Comparison of ENCODE assay signal across 14 cellular contexts in genomic region chr10:112775347-112775746, GRCh38.
DNase-seq lines count a peak whose midpoint lies in the region; ATAC-seq and TF ChIP-seq lines count a peak whose summit lies in the region.
"Had no signal": no experiment of that assay in that cellular context is flagged by ENCODE, and none has a peak within 500 bp of the region (broad histone marks: within the 10 kb centered on the region; RNA-seq: fewer than 3 reads in every experiment).

No MANE protein-coding gene starts in this region.

- H3K4me3 Mint-ChIP-seq in H9: no peak overlapping the region
- no peak overlapping the region for H3K4me3 Mint-ChIP-seq in activated CD4-positive, alpha-beta T cell treated with anti-CD3 and anti-CD28 coated beads, Interleukin-2, amount 10 ng/mL, durations not matched to agents 7 days and 5 days
- H3K4me3 Mint-ChIP-seq in stimulated activated effector memory CD8-positive, alpha-beta T cell treated with anti-CD3 and anti-CD28 coated beads, Interleukin-12 subunit alpha, Interleukin-12 subunit beta, amount 100 ng/mL, for 72 hours: no peak overlapping the region
- H3K4me3 Mint-ChIP-seq: activated CD8-positive, alpha-beta T cell treated with anti-CD3 and anti-CD28 coated beads for 36 hours; effector memory CD8-positive, alpha-beta T cell had no signal

- H3K4me2 ChIP-seq in H9 (ENCODE audit: insufficient read depth, insufficient read length, low read length) (no peak overlapping the region), trophoblast cell (ENCODE audit: low read length) (no peak overlapping the region)

- no peak overlapping the region for H4K12ac ChIP-seq in trophoblast cell (ENCODE audit: low read depth, low read length)

- peak overlapping the region in 1 of 3 experiments; percentile 25; a peak in 1 of 7 replicates for H3K27ac Mint-ChIP-seq in H9
- no peak overlapping the region for H3K27ac Mint-ChIP-seq in activated CD4-positive, alpha-beta T cell treated with anti-CD3 and anti-CD28 coated beads, Interleukin-2, amount 10 ng/mL, durations not matched to agents 7 days and 5 days
- H3K27ac Mint-ChIP-seq in stimulated activated effector memory CD8-positive, alpha-beta T cell treated with anti-CD3 and anti-CD28 coated beads, Interleukin-12 subunit alpha, Interleukin-12 subunit beta, amount 100 ng/mL, for 72 hours: no peak overlapping the region
- H3K27ac Mint-ChIP-seq: activated CD8-positive, alpha-beta T cell treated with anti-CD3 and anti-CD28 coated beads for 36 hours; effector memory CD8-positive, alpha-beta T cell had no signal

- H3K23ac ChIP-seq in H9 (ENCODE audit: insufficient read length, low read depth, low read length) (no peak overlapping the region), trophoblast cell (ENCODE audit: low read length) (no peak overlapping the region)

- H3K79me2 ChIP-seq in H9 (ENCODE audit: insufficient read depth, low read length) (no peaks in the 10 kb centered on the region), trophoblast cell (ENCODE audit: control insufficient read depth, insufficient read depth, low read length, poor library complexity) (peaks cover 2% of the 10 kb centered on the region)

- no peaks in the 10 kb centered on the region for H3K23me2 ChIP-seq in H9 (ENCODE audit: insufficient read length, low read depth, low read length, poor library complexity, severe bottlenecking)

- H2BK5ac ChIP-seq in H9 (ENCODE audit: insufficient read length, low read length) (no peak overlapping the region), trophoblast cell (ENCODE audit: low read depth, low read length, poor library complexity) (no peak overlapping the region)

- no peaks in the 10 kb centered on the region for H3K27me3 Mint-ChIP-seq in H9 (ENCODE audit: low read depth)
- H3K27me3 Mint-ChIP-seq in activated CD4-positive, alpha-beta T cell treated with anti-CD3 and anti-CD28 coated beads, Interleukin-2, amount 10 ng/mL, durations not matched to agents 7 days and 5 days: no peaks in the 10 kb centered on the region
- H3K27me3 Mint-ChIP-seq: activated CD8-positive, alpha-beta T cell treated with anti-CD3 and anti-CD28 coated beads for 36 hours; effector memory CD8-positive, alpha-beta T cell had no signal

- WGBS in H9 (ENCODE audit: extremely low coverage, insufficient read length, low lambda C conversion rate): no CpG with 5 or more reads among the region's 2 CpGs
- no CpG with 5 or more reads among the region's 2 CpGs for WGBS in trophoblast cell (ENCODE audit: extremely low coverage, insufficient coverage, insufficient read length)

- H4K5ac ChIP-seq in H9 (ENCODE audit: insufficient read length, low read depth, low read length): no peak overlapping the region

- peaks cover 0 to 16% (median 5%) of the 10 kb centered on the region in 3 experiments; a peak in 5 of 7 replicates for H3K36me3 Mint-ChIP-seq in H9 (ENCODE audit: insufficient read depth in 1 of 3, low read depth in 3 of 3)
- H3K36me3 Mint-ChIP-seq in activated CD4-positive, alpha-beta T cell treated with anti-CD3 and anti-CD28 coated beads, Interleukin-2, amount 10 ng/mL, durations not matched to agents 7 days and 5 days (ENCODE audit: low read depth): no peaks in the 10 kb centered on the region
- no peaks in the 10 kb centered on the region for H3K36me3 Mint-ChIP-seq in stimulated activated effector memory CD8-positive, alpha-beta T cell treated with anti-CD3 and anti-CD28 coated beads, Interleukin-12 subunit alpha, Interleukin-12 subunit beta, amount 100 ng/mL, for 72 hours

- H3K36me3 ChIP-seq in adipocyte (ENCODE audit: control insufficient read depth, insufficient read depth, low read length, severe bottlenecking) (no peaks in the 10 kb centered on the region), trophoblast cell (ENCODE audit: control insufficient read depth in 1 of 2, insufficient read depth in 2 of 2, low read length in 2 of 2) (peaks cover 0 to 2% of the 10 kb centered on the region in 2 experiments)
- H3K36me3 ChIP-seq: breast epithelium, stomach had no signal

- no peak overlapping the region for H2BK15ac ChIP-seq in H9 (ENCODE audit: low read depth, low read length)

- H4K91ac ChIP-seq in H9 (ENCODE audit: insufficient read length, low read depth, low read length) (no peak overlapping the region), trophoblast cell (ENCODE audit: low read depth, low read length) (no peak overlapping the region)

- ATAC-seq in HG03565 (IDR thresholded peaks at IDR 0.05; ENCODE audit: unreplicated experiment): no peak
- ATAC-seq in stimulated activated effector memory CD8-positive, alpha-beta T cell treated with anti-CD3 and anti-CD28 coated beads, Interleukin-12 subunit alpha, Interleukin-12 subunit beta, amount 100 ng/mL, for 72 hours: no peak
- ATAC-seq: activated CD8-positive, alpha-beta T cell treated with anti-CD3 and anti-CD28 coated beads for 36 hours; effector memory CD8-positive, alpha-beta T cell had no signal

- H4K20me1 ChIP-seq in H9 (ENCODE audit: control insufficient read depth, insufficient read depth, insufficient read length): no peaks in the 10 kb centered on the region

- no peak overlapping the region for H3K9ac ChIP-seq in H9 (ENCODE audit: extremely low read depth, insufficient read length, low read length)
- no peak overlapping the region for H3K9ac ChIP-seq in adipocyte (ENCODE audit: low read length)
- no peak overlapping the region for H3K9ac ChIP-seq in trophoblast cell (ENCODE audit: low read length)

- H2AK5ac ChIP-seq in H9 (ENCODE audit: insufficient read length, low read length) (no peak overlapping the region), trophoblast cell (ENCODE audit: low read length) (no peak overlapping the region)

- peak; percentile 36; the same call in 2 of the 3 replicates for TF ChIP-seq CTCF in H9 (conservative IDR thresholded peaks at IDR 0.05)
- peak; percentile 52 for TF ChIP-seq CTCF in foreskin fibroblast (IDR thresholded peaks at IDR 0.05; ENCODE audit: low read depth, low read length)

- H3T11ph ChIP-seq in H9 (ENCODE audit: low read length): no peak overlapping the region

- H3K18ac ChIP-seq in H9 (ENCODE audit: insufficient read length, low read depth, low read length): no peak overlapping the region
- no peak overlapping the region for H3K18ac ChIP-seq in trophoblast cell (ENCODE audit: low read length)

- H3K4me1 ChIP-seq in H9 (ENCODE audit: insufficient read depth, low read length): no peaks in the 10 kb centered on the region
- peaks cover 25% of the 10 kb centered on the region for H3K4me1 ChIP-seq in adipocyte (ENCODE audit: control insufficient read depth, insufficient read depth, low read length)
- H3K4me1 ChIP-seq in trophoblast cell (ENCODE audit: control insufficient read depth in 1 of 2, insufficient read depth in 2 of 2, low read length in 2 of 2): peaks cover 12 to 21% of the 10 kb centered on the region in 2 experiments

- no peak overlapping the region for H2BK20ac ChIP-seq in H9 (ENCODE audit: low read depth, low read length, poor library complexity, severe bottlenecking)

- peaks cover 0 to 8% of the 10 kb centered on the region in 2 experiments; a peak in 3 of 5 replicates for H3K9me3 Mint-ChIP-seq in H9
- no peaks in the 10 kb centered on the region for H3K9me3 Mint-ChIP-seq in activated CD4-positive, alpha-beta T cell treated with anti-CD3 and anti-CD28 coated beads, Interleukin-2, amount 10 ng/mL, durations not matched to agents 7 days and 5 days
- H3K9me3 Mint-ChIP-seq in stimulated activated effector memory CD8-positive, alpha-beta T cell treated with anti-CD3 and anti-CD28 coated beads, Interleukin-12 subunit alpha, Interleukin-12 subunit beta, amount 100 ng/mL, for 72 hours: no peaks in the 10 kb centered on the region
- H3K9me3 Mint-ChIP-seq: activated CD8-positive, alpha-beta T cell treated with anti-CD3 and anti-CD28 coated beads for 36 hours had no signal

- no peaks in the 10 kb centered on the region for H3K9me3 ChIP-seq in H9 (ENCODE audit: control insufficient read depth, low read depth, low read length)
- H3K9me3 ChIP-seq in adipocyte (ENCODE audit: control insufficient read depth, low read length): no peaks in the 10 kb centered on the region
- no peaks in the 10 kb centered on the region for H3K9me3 ChIP-seq in trophoblast cell (ENCODE audit: insufficient read depth, low read depth, low read length)
- H3K9me3 ChIP-seq: breast epithelium, stomach had no signal

- CTCF ChIA-PET in activated CD4-positive, alpha-beta T cell treated with anti-CD3 and anti-CD28 coated beads, Interleukin-2, amount 10 ng/mL, durations not matched to agents 7 days and 5 days (lab: Charles Lee): no interaction called here

- no peak overlapping the region for H3K4ac ChIP-seq in H9 (ENCODE audit: low read depth, low read length)
- H3K4ac ChIP-seq in trophoblast cell (ENCODE audit: low read depth, low read length): no peak overlapping the region

- H3K4me3 ChIP-seq in adipocyte (ENCODE audit: low read length): no peak overlapping the region
- H3K4me3 ChIP-seq in foreskin fibroblast (ENCODE audit: low read depth in 1 of 2, low read length in 2 of 2): no peak overlapping the region
- no peak overlapping the region for H3K4me3 ChIP-seq in trophoblast cell (ENCODE audit: low read depth, low read length)
- H3K4me3 ChIP-seq: breast epithelium, lung, stomach had no signal

- no peak overlapping the region for H2AFZ ChIP-seq in H9 (ENCODE audit: low read length)
- no peak overlapping the region for H2AFZ ChIP-seq in trophoblast cell (ENCODE audit: insufficient read depth, low read length, poor library complexity)

- no peak overlapping the region for H4K8ac ChIP-seq in H9 (replicated peaks; ENCODE audit: insufficient read length, low read depth, low read length)
- no peak overlapping the region for H4K8ac ChIP-seq in trophoblast cell (ENCODE audit: low read depth, low read length)

- H3K14ac ChIP-seq in H9 (ENCODE audit: insufficient read depth, low read length) (no peak overlapping the region), trophoblast cell (ENCODE audit: low read length) (no peak overlapping the region)

- H3K27ac ChIP-seq in H9 (ENCODE audit: insufficient read length, low read depth, low read length): no peak overlapping the region
- peak overlapping the region; percentile 45 for H3K27ac ChIP-seq in trophoblast cell (ENCODE audit: low read depth, low read length)
- H3K27ac ChIP-seq: RWPE1, stomach had no signal

- peaks cover 17 to 18% of the 10 kb centered on the region in 2 experiments for H3K4me1 Mint-ChIP-seq in H9
- H3K4me1 Mint-ChIP-seq in activated CD4-positive, alpha-beta T cell treated with anti-CD3 and anti-CD28 coated beads, Interleukin-2, amount 10 ng/mL, durations not matched to agents 7 days and 5 days: no peaks in the 10 kb centered on the region
- H3K4me1 Mint-ChIP-seq in stimulated activated effector memory CD8-positive, alpha-beta T cell treated with anti-CD3 and anti-CD28 coated beads, Interleukin-12 subunit alpha, Interleukin-12 subunit beta, amount 100 ng/mL, for 72 hours: peaks cover 9% of the 10 kb centered on the region

- DNase-seq in H9 (no peak), adipocyte (ENCODE audit: low read depth) (peak; percentile 45), foreskin fibroblast (peak; percentile 19 to 59), trophoblast cell (peak in 1 of 2 donors; percentile 83)
- DNase-seq in activated CD4-positive, alpha-beta T cell treated with anti-CD3 and anti-CD28 coated beads, Interleukin-2, amount 10 ng/mL, durations not matched to agents 7 days and 5 days: no peak
- no peak for DNase-seq in stimulated activated effector memory CD8-positive, alpha-beta T cell treated with anti-CD3 and anti-CD28 coated beads, Interleukin-12 subunit alpha, Interleukin-12 subunit beta, amount 100 ng/mL, for 72 hours (ENCODE audit: low spot score in 2 of 2)
- DNase-seq: activated CD8-positive, alpha-beta T cell treated with anti-CD3 and anti-CD28 coated beads for 36 hours; activated effector memory CD4-positive, alpha-beta T cell treated with Interleukin-2 at 50 U/mL for 16 hours; effector memory CD8-positive, alpha-beta T cell; stomach had no signal

- POLR2A ChIA-PET in activated CD4-positive, alpha-beta T cell treated with anti-CD3 and anti-CD28 coated beads, Interleukin-2, amount 10 ng/mL, durations not matched to agents 7 days and 5 days (lab: Charles Lee): no interaction called here

- H3K27me3 ChIP-seq in H9 (ENCODE audit: insufficient read depth, low read length): no peaks in the 10 kb centered on the region
- H3K27me3 ChIP-seq in adipocyte (replicated peaks; ENCODE audit: control insufficient read depth, insufficient read depth, low read length): no peaks in the 10 kb centered on the region
- no peaks in the 10 kb centered on the region for H3K27me3 ChIP-seq in trophoblast cell (ENCODE audit: insufficient read depth, low read length)
- H3K27me3 ChIP-seq: breast epithelium, stomach had no signal

- H3K56ac ChIP-seq in H9 (ENCODE audit: insufficient read length, low read depth, low read length): no peak overlapping the region

- H3K79me1 ChIP-seq in H9 (ENCODE audit: insufficient read depth, low read depth, low read length, poor library complexity, severe bottlenecking): no peaks in the 10 kb centered on the region
- H3K79me1 ChIP-seq in trophoblast cell (ENCODE audit: low read length): peaks cover 14% of the 10 kb centered on the region

- H2BK12ac ChIP-seq in H9 (ENCODE audit: insufficient read length, low read depth, low read length): no peak overlapping the region
- no peak overlapping the region for H2BK12ac ChIP-seq in trophoblast cell (ENCODE audit: low read length)

- H2BK120ac ChIP-seq in H9 (ENCODE audit: low read depth, low read length, poor library complexity, severe bottlenecking) (no peak overlapping the region), trophoblast cell (ENCODE audit: insufficient read depth, low read length, poor library complexity) (no peak overlapping the region)

Comparison
In these comparisons a context has a peak if more than half of its experiments do, and no peak if none do; other contexts are left out.
1. DNase-seq: peak in adipocyte (single experiment) and foreskin fibroblast (2 of 2); none in H9 (single experiment), activated CD4-positive, alpha-beta T cell treated with anti-CD3 and anti-CD28 coated beads, Interleukin-2, amount 10 ng/mL, durations not matched to agents 7 days and 5 days (single experiment) and stimulated activated effector memory CD8-positive, alpha-beta T cell treated with anti-CD3 and anti-CD28 coated beads, Interleukin-12 subunit alpha, Interleukin-12 subunit beta, amount 100 ng/mL, for 72 hours (0 of 2).